11 cellular contexts compared by ENCODE assay signal in the genomic region with DNA sequence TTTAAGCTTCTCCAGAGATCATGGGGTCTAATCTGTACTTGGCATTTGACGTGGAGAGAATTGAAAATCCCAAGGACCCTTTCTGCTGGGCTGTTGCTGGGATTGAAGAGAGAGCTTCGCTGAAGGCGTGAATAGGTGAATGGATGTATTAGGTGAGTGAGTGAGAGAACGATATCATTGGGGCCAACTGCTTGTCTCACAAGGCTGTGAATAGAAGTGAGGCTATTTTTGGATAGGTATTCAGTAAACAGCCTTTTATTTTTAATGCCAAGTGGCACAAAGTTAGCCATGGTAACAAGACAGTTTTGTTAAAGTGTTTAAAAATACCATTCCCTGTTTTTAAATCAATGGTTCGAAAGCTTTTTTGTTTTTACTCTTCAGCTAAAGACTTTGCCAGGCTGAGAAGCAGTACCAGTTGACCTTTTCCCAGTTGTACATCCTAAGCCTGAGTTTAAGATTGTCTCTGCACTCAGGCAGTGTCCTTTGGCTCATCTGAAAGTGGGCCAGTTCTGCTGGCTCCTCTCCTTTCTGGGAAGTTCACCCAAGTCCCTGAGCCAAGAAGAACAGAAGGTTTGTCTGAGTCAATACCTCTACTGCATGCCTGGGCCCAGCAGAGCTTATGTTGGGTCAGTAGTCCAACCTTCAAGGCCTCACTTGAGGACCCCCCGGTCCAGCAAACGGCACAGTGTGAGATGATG.
A peak's percentile ranks its signal among the peaks of the same experiment; 100 is the strongest.
DNase-seq lines count a peak whose midpoint lies in the region; ATAC-seq and TF ChIP-seq lines count a peak whose summit lies in the region.
"Had no signal": no experiment of that assay in that cellular context is flagged by ENCODE, and none has a peak within 500 bp of the region (broad histone marks: within the 10 kb centered on the region; RNA-seq: fewer than 3 reads in every experiment).

No MANE protein-coding gene starts in this region.

- H3K27me3 ChIP-seq in left ventricle myocardium inferior (ENCODE audit: low read depth) = no peaks in the 10 kb centered on the region
- H3K27me3 ChIP-seq in gastrocnemius medialis = no peaks in the 10 kb centered on the region

- H3K27ac ChIP-seq in angular gyrus (ENCODE audit: low read depth, low read length) (peak overlapping the region; percentile 13), left ventricle myocardium inferior (replicated peaks) (peak overlapping the region; percentile 65), gastrocnemius medialis (peak overlapping the region; percentile 75 to 93 (median 91))

- H3K4me1 ChIP-seq in left ventricle myocardium inferior (peaks cover 44% of the 10 kb centered on the region), gastrocnemius medialis (peaks cover 72 to 86% of the 10 kb centered on the region in 2 donors)

- DNase-seq in G401 (ENCODE audit: low spot score) (peak; percentile 89), left ventricle myocardium inferior (peak; percentile 38), gastrocnemius medialis (peak; percentile 82 to 90), ACHN (no peak), LoVo (ENCODE audit: low spot score) (no peak), NCI-H2227 (lab: John Stamatoyannopoulos, UW; ENCODE audit: unreplicated experiment) (no peak), KG1 (lab: John Stamatoyannopoulos, UW) (no peak)
- DNase-seq: activated gamma-delta T cell treated with Interleukin-2 at 50 U/mL for 16 hours; CD8-positive, alpha-beta memory T cell had no signal

- H3K36me3 ChIP-seq in left ventricle myocardium inferior (no peaks in the 10 kb centered on the region), gastrocnemius medialis (no peaks in the 10 kb centered on the region)

- ATAC-seq in gastrocnemius medialis = peak; percentile 90
- ATAC-seq: stimulated activated naive CD8-positive, alpha-beta T cell treated with anti-CD3 and anti-CD28 coated beads, Interleukin-15, amount 100 ng/mL, for 72 hours had no signal

- intact Hi-C loops in left ventricle myocardium inferior (cut with micrococcal nuclease) = no loop called here
- intact Hi-C loops in gastrocnemius medialis (cut with DNase I; ENCODE audit: low total_unique reads) = loop anchor here (5.0 to 10.0 kb wide), 2 partner anchors 152 to 190 kb away; a partner anchor contains a TSS

- no peak for TF ChIP-seq POLR2A in gastrocnemius medialis (IDR thresholded peaks at IDR 0.05)

- no peak overlapping the region for H3K4me3 ChIP-seq in left ventricle myocardium inferior
- H3K4me3 ChIP-seq in gastrocnemius medialis = no peak overlapping the region

- in situ Hi-C loops in G401 (cut with HindIII; ENCODE audit: low sequenced_read_pairs) = no loop called here
- in situ Hi-C loops in gastrocnemius medialis (cut with MboI; ENCODE audit: low sequenced_read_pairs in 4 of 4) = no loop called here
- in situ Hi-C loops in ACHN (cut with HindIII; ENCODE audit: low pct_ligation_motif_present, low pct_unique_long_range_greater_than_20kb, low sequenced_read_pairs) = no loop called here

- H3K9me3 ChIP-seq in left ventricle myocardium inferior (replicated peaks) = no peaks in the 10 kb centered on the region
- no peaks in the 10 kb centered on the region for H3K9me3 ChIP-seq in gastrocnemius medialis

- TF ChIP-seq CTCF in left ventricle myocardium inferior (IDR thresholded peaks at IDR 0.05; ENCODE audit: borderline replicate concordance) (no peak), gastrocnemius medialis (IDR thresholded peaks at IDR 0.05 in 4 of 5, conservative IDR thresholded peaks at IDR 0.05 in 1 of 5) (no peak)

Comparison
In these comparisons a context has a peak if more than half of its experiments do, and no peak if none do; other contexts are left out.
1. DNase-seq: peak in G401 (single experiment), left ventricle myocardium inferior (single experiment) and gastrocnemius medialis (2 of 2); none in ACHN (single experiment), LoVo (single experiment), NCI-H2227 (single experiment) and KG1 (single experiment).
2. H3K27ac ChIP-seq: peak in every context shown above with its lines; median percentile 91 in gastrocnemius medialis; 65 in left ventricle myocardium inferior; 13 in angular gyrus.